ENCODE assay signal across 11 cellular contexts in the genomic region with DNA sequence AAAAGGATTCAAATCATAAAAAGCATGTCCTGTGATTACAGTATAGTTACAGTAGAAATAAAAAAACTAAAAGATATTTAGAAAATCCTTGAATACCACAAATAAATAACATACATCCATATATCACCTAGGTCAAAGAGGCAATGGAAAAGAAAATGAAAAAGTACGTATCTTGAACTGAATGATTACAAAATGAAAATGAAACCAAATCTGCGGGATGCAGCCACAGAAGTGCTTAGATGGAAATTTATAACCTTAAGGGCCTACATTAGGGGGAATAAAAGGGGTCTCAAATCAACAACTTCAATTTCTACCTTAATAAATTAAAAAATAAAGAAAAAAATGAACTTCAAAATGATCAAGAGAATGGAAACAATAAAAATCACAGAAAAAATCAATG.
DNase-seq lines count a peak whose midpoint lies in the region; ATAC-seq and TF ChIP-seq lines count a peak whose summit lies in the region.
"Had no signal": no experiment of that assay in that cellular context is flagged by ENCODE, and none has a peak within 500 bp of the region (broad histone marks: within the 10 kb centered on the region; RNA-seq: fewer than 3 reads in every experiment).

No MANE protein-coding gene starts in this region.

- H3K4me3 ChIP-seq in Loucy (ENCODE audit: low read length, poor library complexity, severe bottlenecking) (peak overlapping the region; percentile 66), choroid plexus epithelial cell (ENCODE audit: low read depth, low read length) (no peak overlapping the region), spleen (peak overlapping the region in 5 of 8 donors; percentile 5 to 41 (median 16)), tibial artery (no peak overlapping the region)
- H3K4me3 ChIP-seq: cardiac muscle cell, SJSA1 had no signal

- H3K9me3 ChIP-seq in Loucy (ENCODE audit: insufficient read depth, low read depth, low read length) (no peaks in the 10 kb centered on the region), spleen (no peaks in the 10 kb centered on the region), tibial artery (no peaks in the 10 kb centered on the region)
- H3K9me3 ChIP-seq: SJSA1 had no signal

- peak overlapping the region; percentile 80 for H2AFZ ChIP-seq in Loucy (ENCODE audit: low read length)

- H3K4me1 ChIP-seq in Loucy (ENCODE audit: insufficient read depth, low read length, poor library complexity, severe bottlenecking) (no peaks in the 10 kb centered on the region), spleen (peaks cover 0 to 6% (median 1%) of the 10 kb centered on the region in 6 donors), tibial artery (no peaks in the 10 kb centered on the region)
- H3K4me1 ChIP-seq: SJSA1 had no signal

- H3K36me3 ChIP-seq in Loucy (ENCODE audit: insufficient read depth, low read length) (no peaks in the 10 kb centered on the region), spleen (no peaks in the 10 kb centered on the region), tibial artery (no peaks in the 10 kb centered on the region)
- H3K36me3 ChIP-seq: cardiac muscle cell, SJSA1 had no signal

- no peaks in the 10 kb centered on the region for H3K4me1 Mint-ChIP-seq in activated CD8-positive, alpha-beta memory T cell treated with anti-CD3 and anti-CD28 coated beads, Interleukin-2, amount 10 ng/mL, durations not matched to agents 7 days and 5 days

- H3K4me3 Mint-ChIP-seq in activated CD8-positive, alpha-beta memory T cell treated with anti-CD3 and anti-CD28 coated beads, Interleukin-2, amount 10 ng/mL, durations not matched to agents 7 days and 5 days, result peak overlapping the region; percentile 53

- CTCF ChIA-PET in activated CD8-positive, alpha-beta memory T cell treated with anti-CD3 and anti-CD28 coated beads, Interleukin-2, amount 10 ng/mL, durations not matched to agents 7 days and 5 days (lab: Charles Lee), result no interaction called here

- ATAC-seq in activated CD8-positive, alpha-beta memory T cell treated with anti-CD3 and anti-CD28 coated beads, Interleukin-2, amount 10 ng/mL, durations not matched to agents 7 days and 5 days, result peak; percentile 60

- WGBS in spleen, 5 donors, result 12 to 29% (median 18%) methylated on average over 2 of the region's 2 CpGs

- no peaks in the 10 kb centered on the region for H3K9me2 ChIP-seq in Loucy (replicated peaks; ENCODE audit: low read depth, low read length)

- H3F3A ChIP-seq in Loucy (ENCODE audit: low read depth), result no peaks in the 10 kb centered on the region

- H3K27me3 ChIP-seq in Loucy (ENCODE audit: insufficient read depth, low read length, poor library complexity, severe bottlenecking), result no peaks in the 10 kb centered on the region
- no peaks in the 10 kb centered on the region for H3K27me3 ChIP-seq in spleen (replicated peaks in 1 of 7)
- H3K27me3 ChIP-seq in tibial artery, result no peaks in the 10 kb centered on the region
- H3K27me3 ChIP-seq: cardiac muscle cell, SJSA1 had no signal

- peak overlapping the region; percentile 50 for H3K9ac ChIP-seq in Loucy (ENCODE audit: low read depth, low read length, poor library complexity, severe bottlenecking)

- no peaks in the 10 kb centered on the region for H3K9me3 Mint-ChIP-seq in activated CD8-positive, alpha-beta memory T cell treated with anti-CD3 and anti-CD28 coated beads, Interleukin-2, amount 10 ng/mL, durations not matched to agents 7 days and 5 days (ENCODE audit: low read depth)

- no peaks in the 10 kb centered on the region for H4K20me1 ChIP-seq in Loucy (ENCODE audit: insufficient read depth, low read length, poor library complexity, severe bottlenecking)

- no peaks in the 10 kb centered on the region for H3K79me2 ChIP-seq in Loucy (ENCODE audit: insufficient read depth, low read length)

- TF ChIP-seq POLR2A in spleen (IDR thresholded peaks at IDR 0.05), result no peak

- H3K27ac Mint-ChIP-seq in activated CD8-positive, alpha-beta memory T cell treated with anti-CD3 and anti-CD28 coated beads, Interleukin-2, amount 10 ng/mL, durations not matched to agents 7 days and 5 days, result peak overlapping the region; percentile 62

- DNase-seq in activated CD8-positive, alpha-beta memory T cell treated with anti-CD3 and anti-CD28 coated beads, Interleukin-2, amount 10 ng/mL, durations not matched to agents 7 days and 5 days, result no peak
- no peak for DNase-seq in activated CD8-positive, alpha-beta memory T cell treated with anti-CD3 and anti-CD28 coated beads for 24 hours
- DNase-seq in choroid plexus epithelial cell (ENCODE audit: low read depth) (peak; percentile 9), spleen (no peak), NCI-H345 (lab: John Stamatoyannopoulos, UW) (no peak), tibial artery (no peak), NCI-H1436 treated with DMSO at 0.1 percent for 48 hours (lab: John Stamatoyannopoulos, UW) (no peak)
- DNase-seq: Kasumi-1 had no signal

- TF ChIP-seq CTCF in Loucy (conservative IDR thresholded peaks at IDR 0.05; ENCODE audit: low read length), result no peak
- TF ChIP-seq CTCF in choroid plexus epithelial cell (conservative IDR thresholded peaks at IDR 0.05; ENCODE audit: low read depth, low read length), result no peak
- TF ChIP-seq CTCF in spleen (IDR thresholded peaks at IDR 0.05 in 8 of 11, conservative IDR thresholded peaks at IDR 0.05 in 3 of 11), result no peak
- TF ChIP-seq CTCF in tibial artery (IDR thresholded peaks at IDR 0.05), result no peak

- H3K27ac ChIP-seq in spleen (no peak overlapping the region), tibial artery (no peak overlapping the region)
- H3K27ac ChIP-seq: cardiac muscle cell, SJSA1 had no signal

- intact Hi-C loops in spleen (cut with DNase I; ENCODE audit: low total_unique reads) (no loop called here), tibial artery (cut with DNase I; ENCODE audit: low total_unique reads) (no loop called here)

- no peaks in the 10 kb centered on the region for H3K36me3 Mint-ChIP-seq in activated CD8-positive, alpha-beta memory T cell treated with anti-CD3 and anti-CD28 coated beads, Interleukin-2, amount 10 ng/mL, durations not matched to agents 7 days and 5 days

- H3K27me3 Mint-ChIP-seq in activated CD8-positive, alpha-beta memory T cell treated with anti-CD3 and anti-CD28 coated beads, Interleukin-2, amount 10 ng/mL, durations not matched to agents 7 days and 5 days, result peaks cover 3% of the 10 kb centered on the region

- H3K4me2 ChIP-seq in Loucy (ENCODE audit: low read depth, low read length, poor library complexity, severe bottlenecking), result peak overlapping the region; percentile 70

Comparison
In these comparisons a context has a peak if more than half of its experiments do, and no peak if none do; other contexts are left out.
1. H3K4me3 ChIP-seq: peak in Loucy (single experiment) and spleen (5 of 8); none in choroid plexus epithelial cell (single experiment) and tibial artery (0 of 2).